Comparison of ENCODE assay signal across 2 cellular contexts in the genomic region with DNA sequence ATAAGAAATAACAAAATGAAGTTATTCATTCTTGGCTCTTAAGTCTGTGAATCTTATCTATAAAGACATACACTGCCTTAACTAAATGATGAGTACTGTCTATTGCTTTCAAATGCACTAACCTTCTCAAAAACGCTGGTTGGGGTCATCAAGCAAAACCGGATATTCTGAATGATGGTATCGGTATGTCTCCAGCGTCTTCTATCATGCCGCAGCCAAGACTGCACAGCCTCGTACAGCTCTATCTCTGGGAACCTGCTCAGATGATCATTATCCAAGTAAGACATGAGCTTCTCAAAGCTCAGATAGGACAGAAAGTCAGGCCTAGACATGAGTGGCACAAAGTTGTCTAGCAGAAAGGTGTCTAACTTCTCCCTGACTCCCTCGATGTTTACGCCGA.
TF ChIP-seq lines count a peak whose summit lies in the region.

No MANE protein-coding gene starts in this region.

TF ChIP-seq in HEK293, 187 proteins besides CTCF, POLR2A, EP300 and RAD21:
- no peak for TF ChIP-seq ZNF404 (tag by site-specific recombination; IDR thresholded peaks at IDR 0.05)
- TF ChIP-seq ZNF391 (tag by site-specific recombination; IDR thresholded peaks at IDR 0.05; ENCODE audit: borderline replicate concordance, low read depth) = no peak
- no peak for TF ChIP-seq SP7 (tag by site-specific recombination; IDR thresholded peaks at IDR 0.05)
- no peak for TF ChIP-seq ZNF626 (tag by site-specific recombination; IDR thresholded peaks at IDR 0.05)
- no peak for TF ChIP-seq PBX3 (CRISPR knock-in tag; IDR thresholded peaks at IDR 0.05)
- TF ChIP-seq SALL2 (tag by site-specific recombination; IDR thresholded peaks at IDR 0.05; ENCODE audit: borderline replicate concordance) = no peak
- no peak for TF ChIP-seq ZNF549 (tag by site-specific recombination; IDR thresholded peaks at IDR 0.05)
- TF ChIP-seq OSR2 (tag by site-specific recombination; IDR thresholded peaks at IDR 0.05) = no peak
- no peak for TF ChIP-seq ZBTB21 (tag by site-specific recombination; IDR thresholded peaks at IDR 0.05)
- no peak for TF ChIP-seq ZNF239 (tag by site-specific recombination; IDR thresholded peaks at IDR 0.05)
- TF ChIP-seq, protein P1, sequence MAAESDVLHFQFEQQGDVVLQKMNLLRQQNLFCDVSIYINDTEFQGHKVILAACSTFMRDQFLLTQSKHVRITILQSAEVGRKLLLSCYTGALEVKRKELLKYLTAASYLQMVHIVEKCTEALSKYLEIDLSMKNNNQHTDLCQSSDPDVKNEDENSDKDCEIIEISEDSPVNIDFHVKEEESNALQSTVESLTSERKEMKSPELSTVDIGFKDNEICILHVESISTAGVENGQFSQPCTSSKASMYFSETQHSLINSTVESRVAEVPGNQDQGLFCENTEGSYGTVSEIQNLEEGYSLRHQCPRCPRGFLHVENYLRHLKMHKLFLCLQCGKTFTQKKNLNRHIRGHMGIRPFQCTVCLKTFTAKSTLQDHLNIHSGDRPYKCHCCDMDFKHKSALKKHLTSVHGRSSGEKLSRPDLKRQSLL (tag by site-specific recombination; IDR thresholded peaks at IDR 0.05) = peak; percentile 9; the same call in 1 of the 2 replicates
- TF ChIP-seq ZNF501 (tag by site-specific recombination; IDR thresholded peaks at IDR 0.05) = no peak
- no peak for TF ChIP-seq MZF1 (tag by site-specific recombination; IDR thresholded peaks at IDR 0.05; ENCODE audit: borderline replicate concordance)
- no peak for TF ChIP-seq ZNF366 (tag by site-specific recombination; conservative IDR thresholded peaks at IDR 0.05)
- TF ChIP-seq, protein P2, sequence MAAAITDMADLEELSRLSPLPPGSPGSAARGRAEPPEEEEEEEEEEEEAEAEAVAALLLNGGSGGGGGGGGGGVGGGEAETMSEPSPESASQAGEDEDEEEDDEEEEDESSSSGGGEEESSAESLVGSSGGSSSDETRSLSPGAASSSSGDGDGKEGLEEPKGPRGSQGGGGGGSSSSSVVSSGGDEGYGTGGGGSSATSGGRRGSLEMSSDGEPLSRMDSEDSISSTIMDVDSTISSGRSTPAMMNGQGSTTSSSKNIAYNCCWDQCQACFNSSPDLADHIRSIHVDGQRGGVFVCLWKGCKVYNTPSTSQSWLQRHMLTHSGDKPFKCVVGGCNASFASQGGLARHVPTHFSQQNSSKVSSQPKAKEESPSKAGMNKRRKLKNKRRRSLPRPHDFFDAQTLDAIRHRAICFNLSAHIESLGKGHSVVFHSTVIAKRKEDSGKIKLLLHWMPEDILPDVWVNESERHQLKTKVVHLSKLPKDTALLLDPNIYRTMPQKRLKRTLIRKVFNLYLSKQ (tag by site-specific recombination; IDR thresholded peaks at IDR 0.05; ENCODE audit: borderline replicate concordance) = no peak
- TF ChIP-seq FEZF1 (tag by site-specific recombination; IDR thresholded peaks at IDR 0.05) = no peak
- peak; percentile 24; the same call in 1 of the 2 replicates for TF ChIP-seq ZNF660 (tag by site-specific recombination; IDR thresholded peaks at IDR 0.05)

TF ChIP-seq in K562, 482 proteins besides CTCF, POLR2A, EP300 and RAD21 (continues in another document):
- TF ChIP-seq MAFK (IDR thresholded peaks at IDR 0.05; ENCODE audit: low read length) (no peak), ZBTB17 (CRISPR knock-in tag; IDR thresholded peaks at IDR 0.05) (no peak), RCOR1 (IDR thresholded peaks at IDR 0.05; ENCODE audit: borderline replicate concordance in 1 of 2, low read depth in 2 of 2, low read length in 2 of 2) (peak in 1 of 2 experiments; percentile 57; a peak in 2 of 4 replicates), THRB (CRISPR knock-in tag; conservative IDR thresholded peaks at IDR 0.05) (no peak), TEAD4 (IDR thresholded peaks at IDR 0.05; ENCODE audit: low read length) (peak; percentile 84), TEAD4 (CRISPR knock-in tag; IDR thresholded peaks at IDR 0.05; ENCODE audit: borderline replicate concordance) (no peak), MECOM (CRISPR knock-in tag; IDR thresholded peaks at IDR 0.05) (peak; percentile 58; the same call in 1 of the 2 replicates), MED1 (CRISPR knock-in tag; IDR thresholded peaks at IDR 0.05; ENCODE audit: borderline replicate concordance) (no peak), THAP12 (CRISPR knock-in tag; IDR thresholded peaks at IDR 0.05) (no peak), LARP7 (IDR thresholded peaks at IDR 0.05) (no peak), ZNF24 (IDR thresholded peaks at IDR 0.05) (no peak), ZNF274 (IDR thresholded peaks at IDR 0.05; ENCODE audit: borderline replicate concordance, low read depth, low read length) (no peak), FOSL1 (tag; conservative IDR thresholded peaks at IDR 0.05) (0 out of 2 replicates have a peak, but pooled peaks have one; percentile 15), MTA2 (IDR thresholded peaks at IDR 0.05; ENCODE audit: low read depth) (no peak), CBX1 (IDR thresholded peaks at IDR 0.05; ENCODE audit: low read depth) (no peak), NCOA1 (IDR thresholded peaks at IDR 0.05; ENCODE audit: low read depth) (no peak), CBFA2T3 (IDR thresholded peaks at IDR 0.05) (peak; percentile 89), TRIM24 (IDR thresholded peaks at IDR 0.05) (0 out of 4 replicates have a peak, but pooled peaks of 1 of the 2 experiments have one; percentile 35), CBFA2T2 (conservative IDR thresholded peaks at IDR 0.05) (peak; percentile 81), HEY1 (CRISPR knock-in tag; IDR thresholded peaks at IDR 0.05; ENCODE audit: borderline replicate concordance) (no peak), PKNOX1 (IDR thresholded peaks at IDR 0.05) (0 out of 2 replicates have a peak, but pooled peaks have one; percentile 30), KDM1A (IDR thresholded peaks at IDR 0.05) (peak; percentile 39 to 58; a peak in 2 of 4 replicates), HDAC2 (IDR thresholded peaks at IDR 0.05) (0 out of 2 replicates have a peak, but pooled peaks have one; percentile 21), DPF2 (IDR thresholded peaks at IDR 0.05) (peak; percentile 51; the same call in 1 of the 2 replicates), TAL1 (IDR thresholded peaks at IDR 0.05) (peak; percentile 76; the same call in 1 of the 2 replicates), STAT5A (IDR thresholded peaks at IDR 0.05; ENCODE audit: borderline replicate concordance, low read length) (peak; percentile 28; the same call in 1 of the 2 replicates), MYBL2 (IDR thresholded peaks at IDR 0.05; ENCODE audit: low read depth) (no peak), MYBL2 (CRISPR knock-in tag; IDR thresholded peaks at IDR 0.05; ENCODE audit: borderline replicate concordance) (no peak), NCOR1 (IDR thresholded peaks at IDR 0.05) (peak; percentile 75), ATF7 (IDR thresholded peaks at IDR 0.05) (no peak), TCF3 (CRISPR knock-in tag; IDR thresholded peaks at IDR 0.05) (peak; percentile 64), ZNF175 (CRISPR knock-in tag; IDR thresholded peaks at IDR 0.05; ENCODE audit: low read depth) (no peak), CTBP1 (IDR thresholded peaks at IDR 0.05; ENCODE audit: borderline replicate concordance) (0 out of 2 replicates have a peak, but pooled peaks have one; percentile 24), ZNF133 (CRISPR knock-in tag; IDR thresholded peaks at IDR 0.05) (no peak), FOXP4 (CRISPR knock-in tag; IDR thresholded peaks at IDR 0.05; ENCODE audit: borderline replicate concordance) (no peak), CXXC5 (CRISPR knock-in tag; IDR thresholded peaks at IDR 0.05) (peak; percentile 64), EGR1 (conservative IDR thresholded peaks at IDR 0.05) (no peak), SMAD4 (CRISPR knock-in tag; conservative IDR thresholded peaks at IDR 0.05) (peak; percentile 55), ARID1B (IDR thresholded peaks at IDR 0.05) (peak; percentile 76), CBX3 (IDR thresholded peaks at IDR 0.05; ENCODE audit: borderline replicate concordance in 1 of 2, low read length in 2 of 2) (no peak), ZZZ3 (IDR thresholded peaks at IDR 0.05) (no peak), ETV5 (CRISPR knock-in tag; IDR thresholded peaks at IDR 0.05; ENCODE audit: low read depth) (0 out of 2 replicates have a peak, but pooled peaks have one; percentile 22), JUND (IDR thresholded peaks at IDR 0.05; ENCODE audit: borderline replicate concordance, low read depth, low read length) (peak; percentile 5; the same call in 1 of the 2 replicates), JUND (tag; IDR thresholded peaks at IDR 0.05; ENCODE audit: borderline replicate concordance, low read depth, low read length) (no peak), ASH1L (IDR thresholded peaks at IDR 0.05; ENCODE audit: borderline replicate concordance, low read depth, partially characterized antibody) (no peak), NFIC (IDR thresholded peaks at IDR 0.05) (peak; percentile 39; the same call in 1 of the 2 replicates)
- TF ChIP-seq, protein P3, sequence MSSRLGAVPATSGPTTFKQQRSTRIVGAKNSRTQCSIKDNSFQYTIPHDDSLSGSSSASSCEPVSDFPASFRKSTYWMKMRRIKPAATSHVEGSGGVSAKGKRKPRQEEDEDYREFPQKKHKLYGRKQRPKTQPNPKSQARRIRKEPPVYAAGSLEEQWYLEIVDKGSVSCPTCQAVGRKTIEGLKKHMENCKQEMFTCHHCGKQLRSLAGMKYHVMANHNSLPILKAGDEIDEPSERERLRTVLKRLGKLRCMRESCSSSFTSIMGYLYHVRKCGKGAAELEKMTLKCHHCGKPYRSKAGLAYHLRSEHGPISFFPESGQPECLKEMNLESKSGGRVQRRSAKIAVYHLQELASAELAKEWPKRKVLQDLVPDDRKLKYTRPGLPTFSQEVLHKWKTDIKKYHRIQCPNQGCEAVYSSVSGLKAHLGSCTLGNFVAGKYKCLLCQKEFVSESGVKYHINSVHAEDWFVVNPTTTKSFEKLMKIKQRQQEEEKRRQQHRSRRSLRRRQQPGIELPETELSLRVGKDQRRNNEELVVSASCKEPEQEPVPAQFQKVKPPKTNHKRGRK (tag; IDR thresholded peaks at IDR 0.05) = no peak
- TF ChIP-seq, protein P4, sequence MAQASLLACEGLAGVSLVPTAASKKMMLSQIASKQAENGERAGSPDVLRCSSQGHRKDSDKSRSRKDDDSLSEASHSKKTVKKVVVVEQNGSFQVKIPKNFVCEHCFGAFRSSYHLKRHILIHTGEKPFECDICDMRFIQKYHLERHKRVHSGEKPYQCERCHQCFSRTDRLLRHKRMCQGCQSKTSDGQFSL (CRISPR knock-in tag; IDR thresholded peaks at IDR 0.05) = no peak
- TF ChIP-seq, protein P4 (tag; IDR thresholded peaks at IDR 0.05) = no peak
- TF ChIP-seq, protein P5, sequence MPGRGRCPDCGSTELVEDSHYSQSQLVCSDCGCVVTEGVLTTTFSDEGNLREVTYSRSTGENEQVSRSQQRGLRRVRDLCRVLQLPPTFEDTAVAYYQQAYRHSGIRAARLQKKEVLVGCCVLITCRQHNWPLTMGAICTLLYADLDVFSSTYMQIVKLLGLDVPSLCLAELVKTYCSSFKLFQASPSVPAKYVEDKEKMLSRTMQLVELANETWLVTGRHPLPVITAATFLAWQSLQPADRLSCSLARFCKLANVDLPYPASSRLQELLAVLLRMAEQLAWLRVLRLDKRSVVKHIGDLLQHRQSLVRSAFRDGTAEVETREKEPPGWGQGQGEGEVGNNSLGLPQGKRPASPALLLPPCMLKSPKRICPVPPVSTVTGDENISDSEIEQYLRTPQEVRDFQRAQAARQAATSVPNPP (IDR thresholded peaks at IDR 0.05; ENCODE audit: borderline replicate concordance, insufficient read depth, insufficient read length) = no peak
